In genomic region chr4:74316397-74316796, GRCh38 we compare ENCODE assay signal across 17 cellular contexts. TPM values are rescaled to one million over a fixed set of nuclear protein-coding genes. Genes with fewer than 3 reads are reported as not detected.
DNase-seq lines count a peak whose midpoint lies in the region; FAIRE-seq and TF ChIP-seq lines count a peak whose summit lies in the region.
"Had no signal": no experiment of that assay in that cellular context is flagged by ENCODE, and none has a peak within 500 bp of the region (broad histone marks: within the 10 kb centered on the region; RNA-seq: fewer than 3 reads in every experiment).

No MANE protein-coding gene starts in this region.

- H3K79me2 ChIP-seq in mammary epithelial cell (ENCODE audit: insufficient read depth, low read length): no peaks in the 10 kb centered on the region

- DNase-seq in MCF 10A (ENCODE audit: unreplicated experiment) (peak; percentile 47), mammary epithelial cell (no peak), bronchial epithelial cell (ENCODE audit: low read depth) (peak; percentile 52), fibroblast of the aortic adventitia (ENCODE audit: low read depth) (peak; percentile 44), type B pancreatic cell (ENCODE audit: extremely low spot score, unreplicated experiment) (no peak), iPS-NIHi7 (ENCODE audit: extremely low spot score) (no peak), T-helper 9 cell (no peak), spleen (no peak)
- DNase-seq: 8988T, DMS 273 treated with DMSO at 0.1 percent for 48 hours, HCEC 1CT, NCI-H146, NCI-H2227 treated with DMSO at 0.1 percent for 48 hours, NCI-H526 treated with DMSO at 0.1 percent for 48 hours had no signal

- H3K27ac Mint-ChIP-seq in MCF 10A (ENCODE audit: low read depth, unreplicated experiment) (peak overlapping the region; percentile 52), type B pancreatic cell (peak overlapping the region; percentile 60)

- peaks cover 17% of the 10 kb centered on the region for H3K4me1 ChIP-seq in mammary epithelial cell (ENCODE audit: insufficient read depth, low read length)
- H3K4me1 ChIP-seq in spleen: peaks cover 0 to 4% (median 0%) of the 10 kb centered on the region in 6 donors

- no peaks in the 10 kb centered on the region for H4K20me1 ChIP-seq in mammary epithelial cell (ENCODE audit: insufficient read depth, low read length)
- H4K20me1 ChIP-seq: BLaER1 treated with 17β-estradiol and CSF1 and Interleukin-3, amounts not matched to agents 10 nM and 100 nM had no signal

- BruUV-seq in MCF 10A (replicated peaks; lab: Mats Ljungman, UMichigan): no TSS peak
- BruUV-seq in mammary epithelial cell (replicated peaks; lab: Mats Ljungman, UMichigan): no TSS peak

- no peaks in the 10 kb centered on the region for H3K27me3 Mint-ChIP-seq in MCF 10A (ENCODE audit: insufficient read depth, unreplicated experiment)
- peaks cover 3% of the 10 kb centered on the region for H3K27me3 Mint-ChIP-seq in type B pancreatic cell

- intact Hi-C loops in MCF 10A (cut with micrococcal nuclease) (loop anchor here (10.0 kb wide), 1 partner anchor 392 kb away; no protein-coding TSS in a partner anchor), mammary epithelial cell (cut with micrococcal nuclease) (no loop called here), spleen (cut with DNase I; ENCODE audit: low total_unique reads) (no loop called here)

- H3K36me3 Mint-ChIP-seq in MCF 10A (ENCODE audit: insufficient read depth, unreplicated experiment): peaks cover 83% of the 10 kb centered on the region
- no peaks in the 10 kb centered on the region for H3K36me3 Mint-ChIP-seq in type B pancreatic cell
- H3K36me3 Mint-ChIP-seq: IgD-negative memory B cell had no signal

- H3K4me1 Mint-ChIP-seq in MCF 10A (ENCODE audit: insufficient read depth, unreplicated experiment): peaks cover 42% of the 10 kb centered on the region
- peaks cover 10% of the 10 kb centered on the region for H3K4me1 Mint-ChIP-seq in type B pancreatic cell (ENCODE audit: unreplicated experiment)

- CTCF ChIA-PET in MCF 10A (lab: Yijun Ruan, JAX) (interaction anchor here (0.6 to 5.0 kb wide), 3 partner anchors 88 to 393 kb away, joined by 3 to 29 read pairs (median 8); no protein-coding TSS in a partner anchor), mammary epithelial cell (lab: Charles Lee; ENCODE audit: low non-redundant PET) (interaction anchor here (0.6 kb wide), 1 partner anchor 93 kb away, joined by 5 read pairs; no protein-coding TSS in a partner anchor)

- H3K27ac ChIP-seq in mammary epithelial cell (ENCODE audit: insufficient read depth, low read depth, low read length) (no peak overlapping the region), spleen (no peak overlapping the region)
- H3K27ac ChIP-seq: BLaER1 treated with 17β-estradiol and CSF1 and Interleukin-3, amounts not matched to agents 10 nM and 100 nM had no signal

- TF ChIP-seq CTCF in MCF 10A (IDR thresholded peaks at IDR 0.05; ENCODE audit: unreplicated experiment) (no peak), mammary epithelial cell (conservative IDR thresholded peaks at IDR 0.05 in 1 of 2, IDR thresholded peaks at IDR 0.05 in 1 of 2; ENCODE audit: extremely low read depth in 1 of 2, insufficient read depth in 1 of 2, low read depth in 1 of 2, low read length in 2 of 2) (no peak), bronchial epithelial cell (IDR thresholded peaks at IDR 0.05; ENCODE audit: insufficient read depth, low read length, severe bottlenecking) (no peak), fibroblast of the aortic adventitia (IDR thresholded peaks at IDR 0.05; ENCODE audit: insufficient read depth, low read length) (no peak), type B pancreatic cell (conservative IDR thresholded peaks at IDR 0.05) (no peak), spleen (IDR thresholded peaks at IDR 0.05 in 8 of 11, conservative IDR thresholded peaks at IDR 0.05 in 3 of 11) (no peak)

- H3K36me3 ChIP-seq in mammary epithelial cell (ENCODE audit: insufficient read depth, low read length) (peaks cover 26% of the 10 kb centered on the region), bronchial epithelial cell (ENCODE audit: control insufficient read depth, insufficient read depth, low read length) (peaks cover 2% of the 10 kb centered on the region), spleen (no peaks in the 10 kb centered on the region)
- H3K36me3 ChIP-seq: BLaER1 treated with 17β-estradiol and CSF1 and Interleukin-3, amounts not matched to agents 10 nM and 100 nM had no signal

- H3K9me3 Mint-ChIP-seq in MCF 10A (ENCODE audit: unreplicated experiment) (no peaks in the 10 kb centered on the region), type B pancreatic cell (no peaks in the 10 kb centered on the region)
- H3K9me3 Mint-ChIP-seq: IgD-negative memory B cell had no signal

- H3K4me2 ChIP-seq in mammary epithelial cell (ENCODE audit: insufficient read depth, low read depth, low read length): no peak overlapping the region

- H3K27me3 ChIP-seq in mammary epithelial cell (ENCODE audit: insufficient read depth, low read length): no peaks in the 10 kb centered on the region
- no peaks in the 10 kb centered on the region for H3K27me3 ChIP-seq in bronchial epithelial cell (ENCODE audit: control insufficient read depth, insufficient read depth, low read length)
- H3K27me3 ChIP-seq in spleen (replicated peaks in 1 of 7): no peaks in the 10 kb centered on the region
- H3K27me3 ChIP-seq: BLaER1 treated with 17β-estradiol and CSF1 and Interleukin-3, amounts not matched to agents 10 nM and 100 nM had no signal

- no peak for TF ChIP-seq POLR2A in spleen (IDR thresholded peaks at IDR 0.05)

- no peak for FAIRE-seq in bronchial epithelial cell (lab: Jason Lieb, UNC)

- POLR2A ChIA-PET in MCF 10A (lab: Yijun Ruan, JAX): interaction anchor here (0.9 to 7.7 kb wide), 9 partner anchors 9 to 204 kb away, joined by 3 to 102 read pairs (median 6); partner anchors contain the start of genes AREG and EPGN

- dilution Hi-C loops in mammary epithelial cell (cut with HindIII; ENCODE audit: low sequenced_read_pairs): no loop called here

- 88% methylated on average over 2 of the region's 2 CpGs for WGBS in mammary epithelial cell (ENCODE audit: low coverage, missing lambda C conversion rate)
- 24 to 39% (median 38%) methylated on average over 2 of the region's 2 CpGs for WGBS in spleen, 5 donors

- H3K4me3 Mint-ChIP-seq in MCF 10A (ENCODE audit: unreplicated experiment) (no peak overlapping the region), type B pancreatic cell (no peak overlapping the region)
- H3K4me3 Mint-ChIP-seq: IgD-negative memory B cell had no signal

- H3K9ac ChIP-seq in mammary epithelial cell (ENCODE audit: insufficient read depth, low read length): no peak overlapping the region
- H3K9ac ChIP-seq: BLaER1 treated with 17β-estradiol and CSF1 and Interleukin-3, amounts not matched to agents 10 nM and 100 nM had no signal

- H3K9me3 ChIP-seq in mammary epithelial cell (replicated peaks; ENCODE audit: insufficient read depth, low read length) (no peaks in the 10 kb centered on the region), spleen (no peaks in the 10 kb centered on the region)
- H3K9me3 ChIP-seq: BLaER1 treated with 17β-estradiol and CSF1 and Interleukin-3, amounts not matched to agents 10 nM and 100 nM had no signal

- no peak overlapping the region for H3K4me3 ChIP-seq in mammary epithelial cell (replicated peaks in 1 of 3; ENCODE audit: insufficient read depth in 1 of 3, low read depth in 2 of 3, low read length in 3 of 3)
- no peak overlapping the region for H3K4me3 ChIP-seq in bronchial epithelial cell (ENCODE audit: low read depth, low read length)
- H3K4me3 ChIP-seq in fibroblast of the aortic adventitia (ENCODE audit: low read depth, low read length): no peak overlapping the region
- H3K4me3 ChIP-seq in spleen: no peak overlapping the region
- H3K4me3 ChIP-seq: BLaER1 treated with 17β-estradiol and CSF1 and Interleukin-3, amounts not matched to agents 10 nM and 100 nM had no signal

- in situ Hi-C loops in mammary epithelial cell (cut with MboI; ENCODE audit: low sequenced_read_pairs in 2 of 2): loop anchor here in 1 of 2 donors (10.0 kb wide), 1 partner anchor 92 kb away; no protein-coding TSS in a partner anchor

- H2AFZ ChIP-seq in mammary epithelial cell (ENCODE audit: low read depth, low read length): no peak overlapping the region

RNA-seq across cellular contexts. Expression of gene EPGN, which starts 8.1 kb away (rescaled TPM):
- total RNA-seq in MCF 10A (2022): 96.9 and 129 TPM in 2 replicates
- 100 to 1,000 TPM; 159 to 283 TPM for total RNA-seq in mammary epithelial cell
- polyA plus RNA-seq in mammary epithelial cell: 83.9 TPM
- 13.9 TPM for polyA minus RNA-seq in mammary epithelial cell
- 7.9 and 129 TPM in 2 replicates for total RNA-seq in bronchial epithelial cell
- total RNA-seq in fibroblast of the aortic adventitia (ENCODE audit: low replicate concordance): 0.90 TPM in 1 of 2 replicates, not detected in the other
- total RNA-seq in type B pancreatic cell (ENCODE audit: low replicate concordance): 2.4 and 16.6 TPM in 2 replicates
- total RNA-seq in spleen: 1 to 10 TPM in 1 of 7 donors, under 1 TPM in 1, not detected in 5; 0.46 to 1.2 TPM
- under 1 TPM in 1 of 3 donors, not detected in 2; 0.05 TPM for polyA plus RNA-seq in spleen
- total RNA-seq: HT-29 had no signal
- polyA plus RNA-seq: IgD-negative memory B cell had no signal

RNA-seq across cellular contexts. Expression of gene EREG, which starts 48.5 kb away (rescaled TPM):
- total RNA-seq in MCF 10A (2022): 28.3 and 34.0 TPM in 2 replicates
- total RNA-seq in mammary epithelial cell: 10 to 100 TPM in 1 of 2 donors, 1 to 10 TPM in 1; 9.5 to 44.0 TPM
- 13.2 TPM for polyA plus RNA-seq in mammary epithelial cell
- 22.7 TPM for polyA minus RNA-seq in mammary epithelial cell
- 30.7 and 31.1 TPM in 2 replicates for total RNA-seq in bronchial epithelial cell
- 15.0 TPM in 1 of 2 replicates, not detected in the other for total RNA-seq in fibroblast of the aortic adventitia (ENCODE audit: low replicate concordance)
- 3.1 and 4.4 TPM in 2 replicates for total RNA-seq in type B pancreatic cell (ENCODE audit: low replicate concordance)
- 10 to 100 TPM in 1 of 7 donors, 1 to 10 TPM in 3, under 1 TPM in 3; 0.13 to 12.3 (median 1.3) TPM for total RNA-seq in spleen
- under 1 TPM; 0.03 to 0.17 (median 0.07) TPM for polyA plus RNA-seq in spleen
- polyA plus RNA-seq: IgD-negative memory B cell had no signal

Comparison
In these comparisons a context has a peak if more than half of its experiments do, and no peak if none do; other contexts are left out.
1. DNase-seq: peak in MCF 10A (single experiment), bronchial epithelial cell (single experiment) and fibroblast of the aortic adventitia (single experiment); none in mammary epithelial cell (single experiment), type B pancreatic cell (single experiment), iPS-NIHi7 (single experiment), T-helper 9 cell (single experiment) and spleen (single experiment).